10 cellular contexts compared by ENCODE assay signal in genomic region chr17:45942284-45942683, GRCh38.
DNase-seq lines count a peak whose midpoint lies in the region; ATAC-seq lines count a peak whose summit lies in the region.
"Had no signal": no experiment of that assay in that cellular context is flagged by ENCODE, and none has a peak within 500 bp of the region (broad histone marks: within the 10 kb centered on the region; RNA-seq: fewer than 3 reads in every experiment).

No MANE protein-coding gene starts in this region.

- no peak for ATAC-seq in HG02571 (IDR thresholded peaks at IDR 0.05; ENCODE audit: unreplicated experiment)

- DNase-seq in HCEC 1CT (peak; percentile 7), amygdala (lab: John Stamatoyannopoulos, UW) (peak; percentile 28 to 99 (median 96)), hypothalamus (lab: John Stamatoyannopoulos, UW) (peak; percentile 68 to 99 (median 95)), substantia nigra (lab: John Stamatoyannopoulos, UW) (peak; percentile 69 to 99 (median 97)), OCI-M2 (lab: John Stamatoyannopoulos, UW; ENCODE audit: unreplicated experiment) (no peak)
- DNase-seq in activated CD8-positive, alpha-beta memory T cell treated with anti-CD3 and anti-CD28 coated beads, Interleukin-2, amount 50 U/mL, for 48 hours = no peak
- no peak for DNase-seq in activated naive CD4-positive, alpha-beta T cell treated with anti-CD3 and anti-CD28 coated beads, Interleukin-2, amount 50 U/mL, for 16 hours
- DNase-seq: stimulated activated naive CD4-positive, alpha-beta T cell treated with Interleukin-2 at 50 U/mL for 16 hours had no signal

- peak overlapping the region; percentile 97 for H3K27ac ChIP-seq in substantia nigra (ENCODE audit: low read depth, low read length, poor library complexity, severe bottlenecking)
- H3K27ac ChIP-seq: Peyer's patch had no signal

Comparison
In these comparisons a context has a peak if more than half of its experiments do, and no peak if none do; other contexts are left out.
1. DNase-seq: peak in HCEC 1CT (single experiment), amygdala (56 of 56), hypothalamus (51 of 51) and substantia nigra (49 of 49); none in OCI-M2 (single experiment), activated CD8-positive, alpha-beta memory T cell treated with anti-CD3 and anti-CD28 coated beads, Interleukin-2, amount 50 U/mL, for 48 hours (single experiment) and activated naive CD4-positive, alpha-beta T cell treated with anti-CD3 and anti-CD28 coated beads, Interleukin-2, amount 50 U/mL, for 16 hours (single experiment).